8 cellular contexts compared by ENCODE assay signal in the genomic region with DNA sequence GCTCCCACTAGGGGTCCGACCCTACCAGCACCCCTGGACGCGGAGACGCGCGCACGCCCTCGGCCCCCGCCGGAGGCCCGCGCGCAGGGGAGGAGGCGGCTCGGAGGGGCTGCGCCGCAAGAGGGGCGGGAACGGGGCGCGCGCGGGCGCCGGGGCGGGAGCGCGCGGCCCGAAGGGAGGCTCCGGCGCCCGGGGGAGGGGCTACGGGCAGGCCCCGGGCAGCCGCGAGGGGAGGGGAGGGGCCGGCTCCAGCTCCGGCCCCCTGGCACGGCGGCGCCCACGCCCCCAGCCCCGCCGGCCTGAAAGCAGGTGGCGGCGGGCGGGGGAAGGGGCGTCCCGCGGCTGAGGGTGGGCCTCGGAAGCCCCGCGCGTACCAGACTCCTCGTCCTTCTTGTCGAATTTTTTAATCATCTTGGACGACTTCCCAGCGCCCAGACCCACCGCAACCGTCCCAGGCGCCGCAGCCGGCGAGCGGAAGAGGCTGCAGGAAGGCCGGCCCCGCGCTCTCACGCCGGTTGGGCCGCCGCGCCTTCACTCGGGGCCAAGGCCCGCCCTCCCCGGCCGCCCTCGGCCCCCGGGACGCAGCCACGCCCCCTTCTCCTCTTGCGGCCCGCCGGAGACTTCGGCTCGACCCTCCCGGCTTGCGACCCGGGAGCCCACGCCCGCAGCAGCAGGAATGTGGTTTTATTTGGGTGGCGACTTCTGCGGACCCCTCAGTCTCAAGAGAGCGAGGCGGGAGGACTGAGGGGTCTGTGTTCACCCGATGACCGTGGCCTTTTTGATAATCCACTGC. TPM values are rescaled to one million over a fixed set of nuclear protein-coding genes. Genes with fewer than 3 reads are reported as not detected.
DNase-seq lines count a peak whose midpoint lies in the region; ATAC-seq and TF ChIP-seq lines count a peak whose summit lies in the region.

A gene with protein sequence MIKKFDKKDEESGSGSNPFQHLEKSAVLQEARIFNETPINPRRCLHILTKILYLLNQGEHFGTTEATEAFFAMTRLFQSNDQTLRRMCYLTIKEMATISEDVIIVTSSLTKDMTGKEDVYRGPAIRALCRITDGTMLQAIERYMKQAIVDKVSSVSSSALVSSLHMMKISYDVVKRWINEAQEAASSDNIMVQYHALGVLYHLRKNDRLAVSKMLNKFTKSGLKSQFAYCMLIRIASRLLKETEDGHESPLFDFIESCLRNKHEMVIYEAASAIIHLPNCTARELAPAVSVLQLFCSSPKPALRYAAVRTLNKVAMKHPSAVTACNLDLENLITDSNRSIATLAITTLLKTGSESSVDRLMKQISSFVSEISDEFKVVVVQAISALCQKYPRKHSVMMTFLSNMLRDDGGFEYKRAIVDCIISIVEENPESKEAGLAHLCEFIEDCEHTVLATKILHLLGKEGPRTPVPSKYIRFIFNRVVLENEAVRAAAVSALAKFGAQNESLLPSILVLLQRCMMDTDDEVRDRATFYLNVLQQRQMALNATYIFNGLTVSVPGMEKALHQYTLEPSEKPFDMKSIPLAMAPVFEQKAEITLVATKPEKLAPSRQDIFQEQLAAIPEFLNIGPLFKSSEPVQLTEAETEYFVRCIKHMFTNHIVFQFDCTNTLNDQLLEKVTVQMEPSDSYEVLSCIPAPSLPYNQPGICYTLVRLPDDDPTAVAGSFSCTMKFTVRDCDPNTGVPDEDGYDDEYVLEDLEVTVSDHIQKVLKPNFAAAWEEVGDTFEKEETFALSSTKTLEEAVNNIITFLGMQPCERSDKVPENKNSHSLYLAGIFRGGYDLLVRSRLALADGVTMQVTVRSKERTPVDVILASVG (minus strand): TSS at position 491 of the 793 bp plus-strand sequence. CDS start 80 bp downstream, at position 411.

- no peaks in the 10 kb centered on the region for H4K20me1 ChIP-seq in PC-9 (ENCODE audit: insufficient read depth)

- POLR2A ChIA-PET in PC-9 (lab: Charles Lee; ENCODE audit: unreplicated experiment): interaction anchor here (0.7 to 0.9 kb wide), 2 partner anchors 90 to 894 kb away, joined by 3 to 9 read pairs; no protein-coding TSS in a partner anchor

- peaks cover 13% of the 10 kb centered on the region for H3K4me1 ChIP-seq in PC-9 (replicated peaks; ENCODE audit: insufficient read depth)
- peaks cover 0 to 9% of the 10 kb centered on the region in 2 donors for H3K4me1 ChIP-seq in muscle layer of duodenum (ENCODE audit: control insufficient read depth in 1 of 2, insufficient read depth in 2 of 2, low read length in 2 of 2)

- peak within 1 kb of the TSS; percentile 85 for H3K4me3 Mint-ChIP-seq in activated T-cell treated with anti-CD3 and anti-CD28 coated beads, Interleukin-2, amount 50 U/mL, for 4 hours

- H3K79me2 ChIP-seq in PC-9 (ENCODE audit: low read depth): no peaks in the 10 kb centered on the region

- H3K36me3 Mint-ChIP-seq in activated T-cell treated with anti-CD3 and anti-CD28 coated beads, Interleukin-2, amount 50 U/mL, for 4 hours (ENCODE audit: insufficient read depth): peaks cover 3% of the 10 kb centered on the region

- no peaks in the 10 kb centered on the region for H3K9me2 ChIP-seq in PC-9 (ENCODE audit: insufficient read depth)

- BruUV-seq in PC-9 (replicated peaks; lab: Mats Ljungman, UMichigan): no TSS peak

- H3K4me2 ChIP-seq in PC-9: peak within 1 kb of the TSS; percentile 80

- H3K9me3 Mint-ChIP-seq in activated T-cell treated with anti-CD3 and anti-CD28 coated beads, Interleukin-2, amount 50 U/mL, for 4 hours: no peaks in the 10 kb centered on the region

- H3F3A ChIP-seq in PC-9 (ENCODE audit: insufficient read depth, low read depth): no peaks in the 10 kb centered on the region

- H3K9me3 ChIP-seq in PC-9 (ENCODE audit: insufficient read depth, low read depth) (no peaks in the 10 kb centered on the region), muscle layer of duodenum (ENCODE audit: control insufficient read depth in 1 of 2, low read length in 2 of 2) (no peaks in the 10 kb centered on the region)

- H3K27ac ChIP-seq in PC-9 (no peak within 1 kb of the TSS), muscle layer of duodenum (ENCODE audit: low read length) (peak within 1 kb of the TSS; percentile 64)

- H3K27me3 ChIP-seq in PC-9 (ENCODE audit: insufficient read depth, low read depth): no peaks in the 10 kb centered on the region
- no peaks in the 10 kb centered on the region for H3K27me3 ChIP-seq in muscle layer of duodenum (ENCODE audit: low read depth, low read length)

- peak; percentile 94 for ATAC-seq in GM21529 (IDR thresholded peaks at IDR 0.05; ENCODE audit: unreplicated experiment)
- peak; percentile 97 to 98 for ATAC-seq in activated T-cell treated with anti-CD3 and anti-CD28 coated beads, Interleukin-2, amount 50 U/mL, for 4 hours
- peak; percentile 98 for ATAC-seq in esophagus mucosa

- H3K27me3 Mint-ChIP-seq in activated T-cell treated with anti-CD3 and anti-CD28 coated beads, Interleukin-2, amount 50 U/mL, for 4 hours (ENCODE audit: low read depth): no peaks in the 10 kb centered on the region

- peak within 1 kb of the TSS; percentile 98 for H3K4me3 ChIP-seq in PC-9
- peak within 1 kb of the TSS; percentile 83 to 86 for H3K4me3 ChIP-seq in muscle layer of duodenum (ENCODE audit: low read depth in 1 of 2, low read length in 2 of 2)

- DNase-seq in DMS53 treated with DMSO at 0.1 percent for 48 hours (lab: John Stamatoyannopoulos, UW; ENCODE audit: unreplicated experiment): peak; percentile 78
- DNase-seq in HuH-7.5 (ENCODE audit: low spot score): peak; percentile 89
- DNase-seq in PC-9: peak; percentile 74 to 92
- DNase-seq in activated T-cell treated with anti-CD3 and anti-CD28 coated beads, Interleukin-2, amount 50 U/mL, for 4 hours: peak; percentile 67
- peak; percentile 60 for DNase-seq in stimulated activated CD8-positive, alpha-beta memory T cell treated with anti-CD3 and anti-CD28 coated beads, Interleukin-7, amount 100 ng/mL, for 24 hours (ENCODE audit: low read depth)

- H3K36me3 ChIP-seq in PC-9 (ENCODE audit: low read depth) (0 out of 2 replicates have a peak, but pooled peaks cover 7% of the 10 kb centered on the region), muscle layer of duodenum (ENCODE audit: control insufficient read depth in 1 of 2, insufficient read depth in 2 of 2, low read length in 2 of 2) (no peaks in the 10 kb centered on the region)

- H3K4me1 Mint-ChIP-seq in activated T-cell treated with anti-CD3 and anti-CD28 coated beads, Interleukin-2, amount 50 U/mL, for 4 hours (ENCODE audit: low read depth): peaks cover 15% of the 10 kb centered on the region

- CTCF ChIA-PET in PC-9 (lab: Charles Lee): no interaction called here

- peak within 1 kb of the TSS; percentile 99 for H2AFZ ChIP-seq in PC-9

- intact Hi-C loops in PC-9 (cut with micrococcal nuclease; ENCODE audit: unreplicated experiment): no loop called here

- no peak for TF ChIP-seq CTCF in PC-9 (conservative IDR thresholded peaks at IDR 0.05)

RNA-seq across cellular contexts. Expression of the gene that starts here (rescaled TPM):
- total RNA-seq in PC-9 (2021) (25.5 and 36.8 TPM in 2 replicates), esophagus mucosa (22.1 TPM)
- total RNA-seq in activated T-cell treated with anti-CD3 and anti-CD28 coated beads, Interleukin-2, amount 50 U/mL, for 4 hours: 10 to 100 TPM; 13.9 to 16.2 (median 15.4) TPM
